In genomic region chr3:58529516-58530353, GRCh38 we compare ENCODE assay signal across 11 cellular contexts. TPM values are rescaled to one million over a fixed set of nuclear protein-coding genes. Genes with fewer than 3 reads are reported as not detected.
A peak's percentile ranks its signal among the peaks of the same experiment; 100 is the strongest.
DNase-seq lines count a peak whose midpoint lies in the region; ATAC-seq and TF ChIP-seq lines count a peak whose summit lies in the region.
"Had no signal": no experiment of that assay in that cellular context is flagged by ENCODE, and none has a peak within 500 bp of the region (broad histone marks: within the 10 kb centered on the region; RNA-seq: fewer than 3 reads in every experiment).

No MANE protein-coding gene starts in this region.

- H3K9me3 ChIP-seq in Caco-2: no peaks in the 10 kb centered on the region
- no peaks in the 10 kb centered on the region for H3K9me3 ChIP-seq in SU-DHL-6 (ENCODE audit: insufficient read depth, low read length)
- H3K9me3 ChIP-seq in body of pancreas: no peaks in the 10 kb centered on the region
- H3K9me3 ChIP-seq: heart left ventricle had no signal

- no peaks in the 10 kb centered on the region for H3K9me3 Mint-ChIP-seq in Caco-2 (ENCODE audit: unreplicated experiment)

- H3K4me1 ChIP-seq in Caco-2 (peaks cover 19% of the 10 kb centered on the region), body of pancreas (peaks cover 21% of the 10 kb centered on the region)

- TF ChIP-seq POLR2A in body of pancreas (IDR thresholded peaks at IDR 0.05): no peak

- 69 to 78% methylated on average over 9 to 15 of the region's 15 CpGs for WGBS in body of pancreas, 2 donors

- H3K9ac ChIP-seq in SU-DHL-6 (ENCODE audit: low read length): no peak overlapping the region

- no peak overlapping the region for H2AFZ ChIP-seq in SU-DHL-6 (ENCODE audit: low read depth, low read length, severe bottlenecking)

- H3K4me1 Mint-ChIP-seq in Caco-2 (ENCODE audit: low read depth, unreplicated experiment): peaks cover 17% of the 10 kb centered on the region

- no peak overlapping the region for H3K27ac Mint-ChIP-seq in Caco-2 (ENCODE audit: unreplicated experiment)

- H3K9me2 ChIP-seq in SU-DHL-6 (replicated peaks; ENCODE audit: insufficient read depth, low read length): no peaks in the 10 kb centered on the region

- no TSS peak for BruUV-seq in Caco-2 (replicated peaks; lab: Mats Ljungman, UMichigan)

- H3K27ac ChIP-seq in SU-DHL-6 (ENCODE audit: low read depth, low read length): no peak overlapping the region
- H3K27ac ChIP-seq in body of pancreas: no peak overlapping the region
- H3K27ac ChIP-seq: heart left ventricle had no signal

- no peak overlapping the region for H3K4me3 Mint-ChIP-seq in Caco-2 (ENCODE audit: unreplicated experiment)

- no peaks in the 10 kb centered on the region for H4K20me1 ChIP-seq in SU-DHL-6 (ENCODE audit: low read depth, low read length)

- H3K27me3 ChIP-seq in Caco-2 (replicated peaks; ENCODE audit: control insufficient read depth, insufficient read depth, low read length) (no peaks in the 10 kb centered on the region), SU-DHL-6 (ENCODE audit: low read length) (no peaks in the 10 kb centered on the region), body of pancreas (no peaks in the 10 kb centered on the region)
- H3K27me3 ChIP-seq: heart left ventricle had no signal

- H3K27me3 Mint-ChIP-seq in Caco-2 (ENCODE audit: insufficient read depth, unreplicated experiment): no peaks in the 10 kb centered on the region

- H3K4me2 ChIP-seq in SU-DHL-6 (ENCODE audit: low read depth, low read length, poor library complexity, severe bottlenecking): no peak overlapping the region

- intact Hi-C loops in Caco-2 (cut with micrococcal nuclease; ENCODE audit: unreplicated experiment): loop anchor here (1.0 to 5.0 kb wide), 2 partner anchors 38 to 101 kb away; no protein-coding TSS in a partner anchor
- intact Hi-C loops in body of pancreas (cut with DNase I): no loop called here

- POLR2A ChIA-PET in Caco-2 (lab: Charles Lee): no interaction called here

- TF ChIP-seq CTCF in Caco-2 (IDR thresholded peaks at IDR 0.05; ENCODE audit: insufficient read depth in 1 of 2, low read depth in 1 of 2, low read length in 1 of 2, severe bottlenecking in 1 of 2, unreplicated experiment in 1 of 2) (peak; percentile 45 to 70), SU-DHL-6 (IDR thresholded peaks at IDR 0.05; ENCODE audit: insufficient read depth, low read length, poor library complexity, severe bottlenecking) (peak; percentile 43), body of pancreas (IDR thresholded peaks at IDR 0.05) (no peak)

- DNase-seq in Caco-2 (peak; percentile 69 to 70), HCEC 1CT (peak; percentile 23), islet precursor cell (peak; percentile 90), NCI-H2029 treated with DMSO at 0.1 percent for 48 hours (lab: John Stamatoyannopoulos, UW) (no peak), body of pancreas (no peak), DMS153 treated with DMSO at 0.1 percent for 48 hours (lab: John Stamatoyannopoulos, UW; ENCODE audit: unreplicated experiment) (no peak)
- DNase-seq: activated naive CD4-positive, alpha-beta T cell; heart left ventricle; Right ventricle myocardium superior had no signal

- no peaks in the 10 kb centered on the region for H3K79me2 ChIP-seq in SU-DHL-6 (ENCODE audit: insufficient read depth, low read length)

- CTCF ChIA-PET in Caco-2 (lab: Charles Lee): interaction anchor here (0.6 to 1.5 kb wide), 7 partner anchors 8 to 223 kb away, joined by 3 to 6 read pairs (median 3); partner anchors contain the start of gene HTD2

- no peak overlapping the region for H3K4me3 ChIP-seq in Caco-2 (ENCODE audit: low read depth, low read length)
- no peak overlapping the region for H3K4me3 ChIP-seq in SU-DHL-6 (ENCODE audit: insufficient read depth, low read length, poor library complexity, severe bottlenecking)
- H3K4me3 ChIP-seq in body of pancreas: no peak overlapping the region
- H3K4me3 ChIP-seq: heart left ventricle had no signal

- peaks cover 6% of the 10 kb centered on the region for H3K36me3 Mint-ChIP-seq in Caco-2 (ENCODE audit: insufficient read depth, unreplicated experiment)

- H3K36me3 ChIP-seq in Caco-2 (ENCODE audit: control insufficient read depth, insufficient read depth, low read length): peaks cover 1% of the 10 kb centered on the region
- H3K36me3 ChIP-seq in SU-DHL-6 (ENCODE audit: low read length): no peaks in the 10 kb centered on the region
- H3K36me3 ChIP-seq in body of pancreas (replicated peaks in 1 of 2; ENCODE audit: insufficient read depth in 1 of 2, low read depth in 2 of 2): no peaks in the 10 kb centered on the region

- no peaks in the 10 kb centered on the region for H3F3A ChIP-seq in SU-DHL-6 (ENCODE audit: insufficient read depth)

- ATAC-seq in body of pancreas: no peak
- ATAC-seq in HG02840 (IDR thresholded peaks at IDR 0.05; ENCODE audit: low FRiP score, unreplicated experiment): no peak

RNA-seq across cellular contexts. Expression of gene ACOX2, which starts 7.3 kb away (rescaled TPM):
- total RNA-seq in Caco-2 (2022) (9.1 and 9.5 TPM in 2 replicates), body of pancreas (1 to 10 TPM; 2.3 to 5.9 TPM)

RNA-seq across cellular contexts. Expression of gene KCTD6, which starts 37.8 kb away (rescaled TPM):
- total RNA-seq in Caco-2 (2022): 9.2 and 9.8 TPM in 2 replicates
- 10 to 100 TPM in 1 of 2 donors, 1 to 10 TPM in 1; 1.3 to 13.0 TPM for total RNA-seq in body of pancreas

RNA-seq across cellular contexts. Expression of gene FAM107A, which starts 47.5 kb away (rescaled TPM):
- total RNA-seq in Caco-2 (2022) (not detected in 2 replicates), body of pancreas (10 to 100 TPM; 14.5 to 26.4 TPM)

Comparison
In these comparisons a context has a peak if more than half of its experiments do, and no peak if none do; other contexts are left out.
1. DNase-seq: peak in Caco-2 (2 of 2), HCEC 1CT (single experiment) and islet precursor cell (single experiment); none in NCI-H2029 treated with DMSO at 0.1 percent for 48 hours (single experiment), body of pancreas (0 of 4) and DMS153 treated with DMSO at 0.1 percent for 48 hours (single experiment).
2. CTCF ChIP-seq: peak in Caco-2 (2 of 2) and SU-DHL-6 (single experiment); none in body of pancreas (0 of 7).
3. RNA of gene FAM107A, which starts 47.5 kb away (total RNA-seq): 14.5 to 26.4 TPM in body of pancreas; not detected in Caco-2; every median in the first group is over 10 times any median in the second.